In genomic region chr1:117371436-117372151, GRCh38 we compare ENCODE assay signal across 13 cellular contexts. TPM values are rescaled to one million over a fixed set of nuclear protein-coding genes. Genes with fewer than 3 reads are reported as not detected.
DNase-seq lines count a peak whose midpoint lies in the region; ATAC-seq and TF ChIP-seq lines count a peak whose summit lies in the region.
"Had no signal": no experiment of that assay in that cellular context is flagged by ENCODE, and none has a peak within 500 bp of the region (broad histone marks: within the 10 kb centered on the region; RNA-seq: fewer than 3 reads in every experiment).

No MANE protein-coding gene starts in this region.

- TF ChIP-seq EP300 in suprapubic skin (IDR thresholded peaks at IDR 0.05) = no peak

- no peak overlapping the region for H2AFZ ChIP-seq in hepatocyte

- H3K4me3 Mint-ChIP-seq in stimulated activated naive CD8-positive, alpha-beta T cell treated with anti-CD3 and anti-CD28 coated beads, Interleukin-15, Interleukin-2, amounts not matched to agents 100 ng/mL and 50 ng/mL, for 24 hours = peak overlapping the region; percentile 49
- peak overlapping the region; percentile 22 for H3K4me3 Mint-ChIP-seq in WTC11

- CTCF ChIA-PET in WTC11 (lab: Charles Lee) = no interaction called here

- H3K9me3 ChIP-seq in hepatocyte (ENCODE audit: low read depth) = no peaks in the 10 kb centered on the region
- no peaks in the 10 kb centered on the region for H3K9me3 ChIP-seq in upper lobe of right lung
- no peaks in the 10 kb centered on the region for H3K9me3 ChIP-seq in suprapubic skin

- H3K27ac Mint-ChIP-seq in stimulated activated naive CD8-positive, alpha-beta T cell treated with anti-CD3 and anti-CD28 coated beads, Interleukin-15, Interleukin-2, amounts not matched to agents 100 ng/mL and 50 ng/mL, for 24 hours = no peak overlapping the region
- peak overlapping the region; percentile 64; the same call in 1 of the 2 replicates for H3K27ac Mint-ChIP-seq in WTC11
- H3K27ac Mint-ChIP-seq: stimulated activated naive B cell treated with anti-CD40 and anti-IgM and Interleukin-4, amounts not matched to agents 10 μg/mL and 1 μg/mL and 100 μg/mL, for 72 hours had no signal

- H3K4me3 ChIP-seq in hepatocyte (no peak overlapping the region), upper lobe of right lung (peak overlapping the region; percentile 1), suprapubic skin (no peak overlapping the region)

- H3K4me2 ChIP-seq in hepatocyte = peak overlapping the region; percentile 91

- POLR2A ChIA-PET in WTC11 (lab: Charles Lee) = no interaction called here

- no peak for TF ChIP-seq POLR2A in suprapubic skin (IDR thresholded peaks at IDR 0.05)

- TF ChIP-seq CTCF in WTC11 (IDR thresholded peaks at IDR 0.05) = no peak
- no peak for TF ChIP-seq CTCF in hepatocyte (IDR thresholded peaks at IDR 0.05; ENCODE audit: poor library complexity)
- no peak for TF ChIP-seq CTCF in upper lobe of right lung (IDR thresholded peaks at IDR 0.05)
- TF ChIP-seq CTCF in suprapubic skin (IDR thresholded peaks at IDR 0.05) = no peak

- WGBS in hepatocyte (ENCODE audit: low lambda C conversion rate, missing lambda C conversion rate) = 78% methylated on average over 4 of the region's 4 CpGs
- 78% methylated on average over 4 of the region's 4 CpGs for WGBS in suprapubic skin

- DNase-seq in stimulated activated naive CD8-positive, alpha-beta T cell treated with anti-CD3 and anti-CD28 coated beads, Interleukin-15, Interleukin-2, amounts not matched to agents 100 U/mL and 50 U/mL, for 24 hours = no peak
- DNase-seq in WTC11 (ENCODE audit: low spot score) (no peak), hepatocyte (ENCODE audit: low spot score) (no peak), upper lobe of right lung (no peak), HuH-7.5 (ENCODE audit: low spot score) (no peak), suprapubic skin (ENCODE audit: low spot score in 2 of 2) (no peak)
- DNase-seq: amygdala; DMS153; hippocampal formation; NCI-H1930; stimulated activated naive B cell treated with anti-CD40 and anti-IgM and Interleukin-4, amounts not matched to agents 10 μg/mL and 1 μg/mL and 100 μg/mL, for 72 hours had no signal

- no peaks in the 10 kb centered on the region for H3K9me2 ChIP-seq in hepatocyte (replicated peaks; ENCODE audit: insufficient read depth)

- H3K27me3 ChIP-seq in hepatocyte (no peaks in the 10 kb centered on the region), upper lobe of right lung (no peaks in the 10 kb centered on the region), suprapubic skin (no peaks in the 10 kb centered on the region)

- H3K79me2 ChIP-seq in hepatocyte = peaks cover 92% of the 10 kb centered on the region

- no peak for ATAC-seq in stimulated activated naive CD8-positive, alpha-beta T cell treated with anti-CD3 and anti-CD28 coated beads, Interleukin-15, Interleukin-2, amounts not matched to agents 100 U/mL and 50 U/mL, for 24 hours
- no peak for ATAC-seq in WTC11
- no peak for ATAC-seq in upper lobe of right lung
- no peak for ATAC-seq in GM19397 (IDR thresholded peaks at IDR 0.05; ENCODE audit: unreplicated experiment)
- ATAC-seq: stimulated activated naive B cell treated with anti-CD40 and anti-IgM and Interleukin-4, amounts not matched to agents 10 μg/mL and 1 μg/mL and 100 μg/mL, for 72 hours had no signal

- peaks cover 4% of the 10 kb centered on the region for H3K36me3 Mint-ChIP-seq in stimulated activated naive CD8-positive, alpha-beta T cell treated with anti-CD3 and anti-CD28 coated beads, Interleukin-15, Interleukin-2, amounts not matched to agents 100 ng/mL and 50 ng/mL, for 24 hours (ENCODE audit: low read depth)
- no peaks in the 10 kb centered on the region for H3K36me3 Mint-ChIP-seq in WTC11

- H3K27me3 Mint-ChIP-seq in stimulated activated naive CD8-positive, alpha-beta T cell treated with anti-CD3 and anti-CD28 coated beads, Interleukin-15, Interleukin-2, amounts not matched to agents 100 ng/mL and 50 ng/mL, for 24 hours = no peaks in the 10 kb centered on the region
- H3K27me3 Mint-ChIP-seq in WTC11 (ENCODE audit: low read depth) = 0 out of 2 replicates have a peak, but pooled peaks cover 5% of the 10 kb centered on the region
- H3K27me3 Mint-ChIP-seq: stimulated activated naive B cell treated with anti-CD40 and anti-IgM and Interleukin-4, amounts not matched to agents 10 μg/mL and 1 μg/mL and 100 μg/mL, for 72 hours had no signal

- H3K27ac ChIP-seq in hepatocyte = no peak overlapping the region
- no peak overlapping the region for H3K27ac ChIP-seq in upper lobe of right lung
- H3K27ac ChIP-seq in suprapubic skin = no peak overlapping the region

- H3K36me3 ChIP-seq in hepatocyte (replicated peaks; ENCODE audit: insufficient read depth, low read depth) (no peaks in the 10 kb centered on the region), upper lobe of right lung (no peaks in the 10 kb centered on the region), suprapubic skin (no peaks in the 10 kb centered on the region)

- no peaks in the 10 kb centered on the region for H3K9me3 Mint-ChIP-seq in stimulated activated naive CD8-positive, alpha-beta T cell treated with anti-CD3 and anti-CD28 coated beads, Interleukin-15, Interleukin-2, amounts not matched to agents 100 ng/mL and 50 ng/mL, for 24 hours
- H3K9me3 Mint-ChIP-seq in WTC11 = no peaks in the 10 kb centered on the region; the same call in 1 of the 2 replicates
- H3K9me3 Mint-ChIP-seq: stimulated activated naive B cell treated with anti-CD40 and anti-IgM and Interleukin-4, amounts not matched to agents 10 μg/mL and 1 μg/mL and 100 μg/mL, for 72 hours had no signal

- H3K4me1 ChIP-seq in hepatocyte (ENCODE audit: insufficient read depth) (peaks cover 13% of the 10 kb centered on the region), upper lobe of right lung (peaks cover 32% of the 10 kb centered on the region), suprapubic skin (peaks cover 46% of the 10 kb centered on the region)

- H3K4me1 Mint-ChIP-seq in stimulated activated naive CD8-positive, alpha-beta T cell treated with anti-CD3 and anti-CD28 coated beads, Interleukin-15, Interleukin-2, amounts not matched to agents 100 ng/mL and 50 ng/mL, for 24 hours (ENCODE audit: low read depth) = peaks cover 59% of the 10 kb centered on the region
- peaks cover 24% of the 10 kb centered on the region for H3K4me1 Mint-ChIP-seq in WTC11

- intact Hi-C loops in upper lobe of right lung (cut with DNase I) = no loop called here

- peaks cover 41% of the 10 kb centered on the region for H4K20me1 ChIP-seq in hepatocyte (ENCODE audit: insufficient read depth, poor library complexity, severe bottlenecking)

TF ChIP-seq in WTC11, 78 proteins besides CTCF, POLR2A, EP300 and RAD21:
- TF ChIP-seq MXD4 (CRISPR knock-in tag; IDR thresholded peaks at IDR 0.05; ENCODE audit: borderline replicate concordance) = no peak
- TF ChIP-seq NFATC4 (CRISPR knock-in tag; IDR thresholded peaks at IDR 0.05) = no peak
- no peak for TF ChIP-seq SMAD4 (CRISPR knock-in tag; IDR thresholded peaks at IDR 0.05)
- no peak for TF ChIP-seq FOXP4 (CRISPR knock-in tag; IDR thresholded peaks at IDR 0.05)
- no peak for TF ChIP-seq ELF4 (CRISPR knock-in tag; IDR thresholded peaks at IDR 0.05; ENCODE audit: low read depth)
- TF ChIP-seq GTF2I (CRISPR knock-in tag; conservative IDR thresholded peaks at IDR 0.05) = no peak
- no peak for TF ChIP-seq OVOL2 (CRISPR knock-in tag; IDR thresholded peaks at IDR 0.05; ENCODE audit: borderline replicate concordance)
- no peak for TF ChIP-seq E2F5 (CRISPR knock-in tag; IDR thresholded peaks at IDR 0.05)
TF ChIP-seq in WTC11: peak in this region for 0.

RNA-seq across cellular contexts. Expression of gene MAN1A2, which starts 4.3 kb away (rescaled TPM):
- total RNA-seq in WTC11 (2021) (14.9 to 19.9 TPM (median 16.0 TPM) in 3 replicates), hepatocyte (41.9 and 45.0 TPM in 2 replicates), upper lobe of right lung (40.3 TPM), suprapubic skin (10 to 100 TPM; 28.9 to 46.2 (median 35.0) TPM)
- 18.8 and 24.7 TPM in 2 replicates for polyA plus RNA-seq in hepatocyte
